In genomic region chr15:81002004-81002253, GRCh38 we compare ENCODE assay signal across 8 cellular contexts. TPM values are rescaled to one million over a fixed set of nuclear protein-coding genes. Genes with fewer than 3 reads are reported as not detected.
DNase-seq lines count a peak whose midpoint lies in the region; FAIRE-seq and TF ChIP-seq lines count a peak whose summit lies in the region.

No MANE protein-coding gene starts in this region.

- TF ChIP-seq CTCF in VCaP (conservative IDR thresholded peaks at IDR 0.05) (no peak), glutamatergic neuron (IDR thresholded peaks at IDR 0.05; ENCODE audit: partially characterized antibody, unreplicated experiment) (no peak), prostate gland (IDR thresholded peaks at IDR 0.05) (no peak)

- 5% methylated on average over 17 of the region's 32 CpGs for WGBS in prostate gland

- H3K36me3 Mint-ChIP-seq in glutamatergic neuron (ENCODE audit: unreplicated experiment) = no peaks in the 10 kb centered on the region

- intact Hi-C loops in prostate gland (cut with DNase I) = no loop called here

- TF ChIP-seq POLR2A in prostate gland (IDR thresholded peaks at IDR 0.05) (no peak), H54 (IDR thresholded peaks at IDR 0.05; ENCODE audit: low read depth, low read length) (no peak)

- no peak for FAIRE-seq in H54 (lab: Jason Lieb, UNC)

- H3K4me1 Mint-ChIP-seq in glutamatergic neuron (ENCODE audit: low read depth, unreplicated experiment) = peaks cover 14% of the 10 kb centered on the region

- no peaks in the 10 kb centered on the region for H3K9me3 ChIP-seq in prostate gland

- peak overlapping the region; percentile 99 for H3K27ac ChIP-seq in VCaP
- H3K27ac ChIP-seq in prostate gland = peak overlapping the region; percentile 95 to 98

- H3K27me3 ChIP-seq in prostate gland (replicated peaks; ENCODE audit: insufficient read depth) = no peaks in the 10 kb centered on the region

- no peak overlapping the region for H3K27ac Mint-ChIP-seq in glutamatergic neuron (ENCODE audit: unreplicated experiment)

- peaks cover 5% of the 10 kb centered on the region for H3K27me3 Mint-ChIP-seq in glutamatergic neuron (ENCODE audit: unreplicated experiment)

- H3K4me3 ChIP-seq in GM08714 (ENCODE audit: low read length) (peak overlapping the region; percentile 91), prostate gland (peak overlapping the region; percentile 90 to 96)

- H3K36me3 ChIP-seq in prostate gland = no peaks in the 10 kb centered on the region

- peak overlapping the region; percentile 46 for H3K4me3 Mint-ChIP-seq in glutamatergic neuron (ENCODE audit: unreplicated experiment)

- DNase-seq in glutamatergic neuron = peak; percentile 55
- DNase-seq in prostate gland (ENCODE audit: low spot score) = no peak
- DNase-seq in Kasumi-1 (lab: John Stamatoyannopoulos, UW) = no peak
- no peak for DNase-seq in H54 (ENCODE audit: insufficient read length, low spot score)
- no peak for DNase-seq in NCI-H187 (lab: John Stamatoyannopoulos, UW)
- no peak for DNase-seq in kidney glomerular epithelial cell (lab: John Stamatoyannopoulos, UW)

- H3K4me1 ChIP-seq in prostate gland (replicated peaks) = peaks cover 3% of the 10 kb centered on the region

- peaks cover 8% of the 10 kb centered on the region for H3K9me3 Mint-ChIP-seq in glutamatergic neuron (ENCODE audit: unreplicated experiment)

RNA-seq across cellular contexts. Expression of gene TLNRD1, which starts 1.2 kb away (rescaled TPM):
- total RNA-seq in glutamatergic neuron (ENCODE audit: unreplicated experiment) (35.5 TPM), prostate gland (10 to 100 TPM; 19.3 to 25.4 TPM)

RNA-seq across cellular contexts. Expression of gene MESD, which starts 12.3 kb away (rescaled TPM):
- 21.9 TPM for total RNA-seq in glutamatergic neuron (ENCODE audit: unreplicated experiment)
- total RNA-seq in prostate gland = 10 to 100 TPM; 28.0 to 33.9 TPM
